1 cellular context compared by ENCODE assay signal in the genomic region with DNA sequence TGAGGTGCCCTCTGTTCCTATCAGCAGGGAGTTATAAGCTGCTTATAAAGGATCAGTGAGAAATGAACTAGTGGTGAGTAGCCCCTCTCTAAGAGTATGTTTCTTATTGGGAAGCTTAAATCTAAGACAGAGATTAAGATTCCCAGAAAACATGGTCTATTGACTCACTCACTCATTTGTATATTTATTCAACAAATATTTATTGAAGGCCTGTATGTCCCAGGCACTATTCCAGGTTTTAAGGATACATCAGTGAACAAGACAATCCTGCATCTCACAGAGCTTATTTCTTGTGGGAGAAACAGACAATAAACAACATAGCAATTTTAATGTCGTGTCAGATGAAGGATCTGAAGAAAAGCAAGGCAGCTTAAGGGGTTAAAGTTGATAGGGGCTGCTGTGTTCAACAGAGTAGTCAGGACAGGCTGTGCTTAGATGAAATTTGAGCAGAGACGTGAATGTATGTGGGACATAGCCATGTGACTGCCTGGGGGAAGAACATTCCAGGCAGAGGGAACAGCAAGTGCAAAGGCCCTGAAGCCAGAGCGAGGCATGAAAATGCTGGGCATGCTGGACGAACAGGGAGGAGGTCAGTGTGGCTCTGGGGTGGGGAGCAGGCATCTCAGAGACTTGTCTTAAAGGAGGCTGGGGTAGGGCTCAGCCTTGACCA.
TF ChIP-seq lines count a peak whose summit lies in the region.

No MANE protein-coding gene starts in this region.

TF ChIP-seq in K562, 482 proteins besides CTCF, POLR2A, EP300 and RAD21:
- TF ChIP-seq RBBP5 (IDR thresholded peaks at IDR 0.05; ENCODE audit: borderline replicate concordance, insufficient read depth, low read length, poor library complexity, severe bottlenecking) (no peak), RBM34 (IDR thresholded peaks at IDR 0.05; ENCODE audit: borderline replicate concordance, insufficient read depth, low read length) (no peak)
TF ChIP-seq in K562: peak in this region for 0.
